Comparison of ENCODE assay signal across 1 cellular context in genomic region chr6:20291764-20292227, GRCh38.
TF ChIP-seq lines count a peak whose summit lies in the region.

No MANE protein-coding gene starts in this region.

TF ChIP-seq in HepG2, 621 proteins besides CTCF, POLR2A, EP300 and RAD21 (continued from another document and continues in another):
- TF ChIP-seq ZBTB2 (CRISPR knock-in tag; IDR thresholded peaks at IDR 0.05; ENCODE audit: low read depth) (no peak), ZNF274 (CRISPR knock-in tag; IDR thresholded peaks at IDR 0.05) (no peak), ETV5 (CRISPR knock-in tag; IDR thresholded peaks at IDR 0.05; ENCODE audit: borderline replicate concordance) (peak; percentile 88), TBL1XR1 (IDR thresholded peaks at IDR 0.05; ENCODE audit: borderline replicate concordance, low read length, partially characterized antibody) (no peak), RELA (CRISPR knock-in tag; IDR thresholded peaks at IDR 0.05) (no peak), IKZF1 (IDR thresholded peaks at IDR 0.05) (no peak), ZBTB10 (CRISPR knock-in tag; IDR thresholded peaks at IDR 0.05; ENCODE audit: borderline replicate concordance) (no peak), GATAD2A (CRISPR knock-in tag; IDR thresholded peaks at IDR 0.05) (peak; percentile 49), ZNF446 (CRISPR knock-in tag; IDR thresholded peaks at IDR 0.05) (no peak), ARID3A (IDR thresholded peaks at IDR 0.05; ENCODE audit: low read depth, low read length) (no peak), ZSCAN30 (CRISPR knock-in tag; IDR thresholded peaks at IDR 0.05) (no peak), CREB1 (IDR thresholded peaks at IDR 0.05) (no peak), CREB1 (CRISPR knock-in tag; IDR thresholded peaks at IDR 0.05) (no peak), SSRP1 (CRISPR knock-in tag; IDR thresholded peaks at IDR 0.05) (0 out of 2 replicates have a peak, but pooled peaks have one; percentile 54), TEAD3 (CRISPR knock-in tag; optimal IDR thresholded peaks at IDR 0.05; ENCODE audit: borderline replicate concordance) (peak; percentile 74), SRF (IDR thresholded peaks at IDR 0.05; ENCODE audit: low read depth, low read length) (peak; percentile 61; the same call in 1 of the 2 replicates), MEF2D (CRISPR knock-in tag; IDR thresholded peaks at IDR 0.05) (no peak), MAFG (CRISPR knock-in tag; IDR thresholded peaks at IDR 0.05) (no peak), ZNF235 (CRISPR knock-in tag; IDR thresholded peaks at IDR 0.05; ENCODE audit: borderline replicate concordance) (no peak), ZNF343 (CRISPR knock-in tag; IDR thresholded peaks at IDR 0.05) (no peak), TARDBP (CRISPR knock-in tag; IDR thresholded peaks at IDR 0.05) (no peak), PITX1 (CRISPR knock-in tag; IDR thresholded peaks at IDR 0.05) (peak; percentile 52; the same call in 1 of the 2 replicates), ZSCAN9 (CRISPR knock-in tag; IDR thresholded peaks at IDR 0.05; ENCODE audit: borderline replicate concordance) (0 out of 2 replicates have a peak, but pooled peaks have one; percentile 18), NFKBIZ (CRISPR knock-in tag; IDR thresholded peaks at IDR 0.05) (no peak), ZNF839 (CRISPR knock-in tag; IDR thresholded peaks at IDR 0.05; ENCODE audit: borderline replicate concordance) (no peak), ZNF263 (CRISPR knock-in tag; IDR thresholded peaks at IDR 0.05) (no peak), LBX2 (CRISPR knock-in tag; IDR thresholded peaks at IDR 0.05; ENCODE audit: borderline replicate concordance) (no peak), NR2F6 (IDR thresholded peaks at IDR 0.05) (peak; percentile 72), NR2F6 (CRISPR knock-in tag; IDR thresholded peaks at IDR 0.05) (peak; percentile 70; the same call in 1 of the 2 replicates), MIXL1 (CRISPR knock-in tag; IDR thresholded peaks at IDR 0.05) (no peak; the same call in 1 of the 2 replicates), NR2F2 (IDR thresholded peaks at IDR 0.05; ENCODE audit: borderline replicate concordance, low read depth) (no peak), ZNF33A (CRISPR knock-in tag; IDR thresholded peaks at IDR 0.05; ENCODE audit: borderline replicate concordance) (no peak), ZNF737 (CRISPR knock-in tag; IDR thresholded peaks at IDR 0.05; ENCODE audit: borderline replicate concordance) (no peak), NFIC (IDR thresholded peaks at IDR 0.05; ENCODE audit: low read length) (no peak), ZEB1 (IDR thresholded peaks at IDR 0.05; ENCODE audit: insufficient replicate concordance, low read depth) (no peak), IRX3 (CRISPR knock-in tag; IDR thresholded peaks at IDR 0.05; ENCODE audit: borderline replicate concordance, low read depth) (no peak), GATAD1 (CRISPR knock-in tag; IDR thresholded peaks at IDR 0.05) (0 out of 2 replicates have a peak, but pooled peaks have one; percentile 45), SMC3 (IDR thresholded peaks at IDR 0.05; ENCODE audit: low read length) (peak; percentile 92), ZNF577 (CRISPR knock-in tag; IDR thresholded peaks at IDR 0.05; ENCODE audit: borderline replicate concordance, low read depth) (no peak), ZNF609 (CRISPR knock-in tag; IDR thresholded peaks at IDR 0.05; ENCODE audit: borderline replicate concordance) (no peak)
- TF ChIP-seq, protein P1, sequence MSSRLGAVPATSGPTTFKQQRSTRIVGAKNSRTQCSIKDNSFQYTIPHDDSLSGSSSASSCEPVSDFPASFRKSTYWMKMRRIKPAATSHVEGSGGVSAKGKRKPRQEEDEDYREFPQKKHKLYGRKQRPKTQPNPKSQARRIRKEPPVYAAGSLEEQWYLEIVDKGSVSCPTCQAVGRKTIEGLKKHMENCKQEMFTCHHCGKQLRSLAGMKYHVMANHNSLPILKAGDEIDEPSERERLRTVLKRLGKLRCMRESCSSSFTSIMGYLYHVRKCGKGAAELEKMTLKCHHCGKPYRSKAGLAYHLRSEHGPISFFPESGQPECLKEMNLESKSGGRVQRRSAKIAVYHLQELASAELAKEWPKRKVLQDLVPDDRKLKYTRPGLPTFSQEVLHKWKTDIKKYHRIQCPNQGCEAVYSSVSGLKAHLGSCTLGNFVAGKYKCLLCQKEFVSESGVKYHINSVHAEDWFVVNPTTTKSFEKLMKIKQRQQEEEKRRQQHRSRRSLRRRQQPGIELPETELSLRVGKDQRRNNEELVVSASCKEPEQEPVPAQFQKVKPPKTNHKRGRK (CRISPR knock-in tag; IDR thresholded peaks at IDR 0.05) = no peak
- TF ChIP-seq, protein P2, sequence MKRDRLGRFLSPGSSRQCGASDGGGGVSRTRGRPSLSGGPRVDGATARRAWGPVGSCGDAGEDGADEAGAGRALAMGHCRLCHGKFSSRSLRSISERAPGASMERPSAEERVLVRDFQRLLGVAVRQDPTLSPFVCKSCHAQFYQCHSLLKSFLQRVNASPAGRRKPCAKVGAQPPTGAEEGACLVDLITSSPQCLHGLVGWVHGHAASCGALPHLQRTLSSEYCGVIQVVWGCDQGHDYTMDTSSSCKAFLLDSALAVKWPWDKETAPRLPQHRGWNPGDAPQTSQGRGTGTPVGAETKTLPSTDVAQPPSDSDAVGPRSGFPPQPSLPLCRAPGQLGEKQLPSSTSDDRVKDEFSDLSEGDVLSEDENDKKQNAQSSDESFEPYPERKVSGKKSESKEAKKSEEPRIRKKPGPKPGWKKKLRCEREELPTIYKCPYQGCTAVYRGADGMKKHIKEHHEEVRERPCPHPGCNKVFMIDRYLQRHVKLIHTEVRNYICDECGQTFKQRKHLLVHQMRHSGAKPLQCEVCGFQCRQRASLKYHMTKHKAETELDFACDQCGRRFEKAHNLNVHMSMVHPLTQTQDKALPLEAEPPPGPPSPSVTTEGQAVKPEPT (CRISPR knock-in tag; IDR thresholded peaks at IDR 0.05; ENCODE audit: low read depth) = no peak
- TF ChIP-seq, protein P3, sequence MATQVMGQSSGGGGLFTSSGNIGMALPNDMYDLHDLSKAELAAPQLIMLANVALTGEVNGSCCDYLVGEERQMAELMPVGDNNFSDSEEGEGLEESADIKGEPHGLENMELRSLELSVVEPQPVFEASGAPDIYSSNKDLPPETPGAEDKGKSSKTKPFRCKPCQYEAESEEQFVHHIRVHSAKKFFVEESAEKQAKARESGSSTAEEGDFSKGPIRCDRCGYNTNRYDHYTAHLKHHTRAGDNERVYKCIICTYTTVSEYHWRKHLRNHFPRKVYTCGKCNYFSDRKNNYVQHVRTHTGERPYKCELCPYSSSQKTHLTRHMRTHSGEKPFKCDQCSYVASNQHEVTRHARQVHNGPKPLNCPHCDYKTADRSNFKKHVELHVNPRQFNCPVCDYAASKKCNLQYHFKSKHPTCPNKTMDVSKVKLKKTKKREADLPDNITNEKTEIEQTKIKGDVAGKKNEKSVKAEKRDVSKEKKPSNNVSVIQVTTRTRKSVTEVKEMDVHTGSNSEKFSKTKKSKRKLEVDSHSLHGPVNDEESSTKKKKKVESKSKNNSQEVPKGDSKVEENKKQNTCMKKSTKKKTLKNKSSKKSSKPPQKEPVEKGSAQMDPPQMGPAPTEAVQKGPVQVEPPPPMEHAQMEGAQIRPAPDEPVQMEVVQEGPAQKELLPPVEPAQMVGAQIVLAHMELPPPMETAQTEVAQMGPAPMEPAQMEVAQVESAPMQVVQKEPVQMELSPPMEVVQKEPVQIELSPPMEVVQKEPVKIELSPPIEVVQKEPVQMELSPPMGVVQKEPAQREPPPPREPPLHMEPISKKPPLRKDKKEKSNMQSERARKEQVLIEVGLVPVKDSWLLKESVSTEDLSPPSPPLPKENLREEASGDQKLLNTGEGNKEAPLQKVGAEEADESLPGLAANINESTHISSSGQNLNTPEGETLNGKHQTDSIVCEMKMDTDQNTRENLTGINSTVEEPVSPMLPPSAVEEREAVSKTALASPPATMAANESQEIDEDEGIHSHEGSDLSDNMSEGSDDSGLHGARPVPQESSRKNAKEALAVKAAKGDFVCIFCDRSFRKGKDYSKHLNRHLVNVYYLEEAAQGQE (IDR thresholded peaks at IDR 0.05; ENCODE audit: borderline replicate concordance in 1 of 2, low read depth in 1 of 2, low read length in 2 of 2) = no peak
- TF ChIP-seq, protein P4, sequence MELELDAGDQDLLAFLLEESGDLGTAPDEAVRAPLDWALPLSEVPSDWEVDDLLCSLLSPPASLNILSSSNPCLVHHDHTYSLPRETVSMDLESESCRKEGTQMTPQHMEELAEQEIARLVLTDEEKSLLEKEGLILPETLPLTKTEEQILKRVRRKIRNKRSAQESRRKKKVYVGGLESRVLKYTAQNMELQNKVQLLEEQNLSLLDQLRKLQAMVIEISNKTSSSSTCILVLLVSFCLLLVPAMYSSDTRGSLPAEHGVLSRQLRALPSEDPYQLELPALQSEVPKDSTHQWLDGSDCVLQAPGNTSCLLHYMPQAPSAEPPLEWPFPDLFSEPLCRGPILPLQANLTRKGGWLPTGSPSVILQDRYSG (CRISPR knock-in tag; IDR thresholded peaks at IDR 0.05) = no peak
